In the genomic region with DNA sequence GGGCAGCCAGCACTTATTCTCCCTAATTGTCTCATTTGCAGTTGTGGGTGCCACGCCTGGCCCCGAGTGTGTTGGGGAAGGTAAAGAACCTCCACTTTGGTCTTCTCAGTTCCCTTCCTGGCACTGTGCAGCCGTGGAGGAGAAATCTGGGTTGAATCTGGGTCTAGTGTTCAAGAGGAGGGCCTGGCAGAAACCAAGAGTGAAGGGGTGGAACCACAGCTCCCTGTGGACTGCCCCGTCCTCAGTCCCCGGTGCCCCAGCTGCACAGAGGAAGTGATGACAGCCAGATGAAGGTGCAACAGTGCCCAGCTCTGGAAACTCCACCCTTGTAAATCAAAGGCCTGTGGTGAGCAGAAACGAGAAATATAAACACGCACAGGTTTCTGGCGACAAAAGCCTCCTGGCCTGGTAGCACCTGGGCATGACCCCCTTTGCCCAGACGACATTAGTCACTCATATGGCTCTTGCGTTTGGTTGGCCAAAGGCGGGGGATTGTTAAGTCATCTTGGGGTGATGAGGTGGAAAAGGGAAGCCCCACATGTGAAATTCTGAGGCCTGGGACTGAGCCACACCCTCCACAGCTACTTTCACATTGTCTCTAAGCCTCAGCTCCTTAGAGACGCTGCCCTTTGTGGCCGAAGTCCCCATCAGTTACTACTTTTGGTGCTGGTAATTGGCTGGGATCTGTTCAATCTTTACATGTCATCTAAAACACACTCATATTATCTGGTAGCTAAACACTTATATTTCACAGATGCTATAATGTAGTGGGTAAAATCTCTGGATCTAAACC, we compare ENCODE assay signal across 9 cellular contexts. TPM values are rescaled to one million over a fixed set of nuclear protein-coding genes. Genes with fewer than 3 reads are reported as not detected.
DNase-seq lines count a peak whose midpoint lies in the region; ATAC-seq and TF ChIP-seq lines count a peak whose summit lies in the region.
"Had no signal": no experiment of that assay in that cellular context is flagged by ENCODE, and none has a peak within 500 bp of the region (broad histone marks: within the 10 kb centered on the region; RNA-seq: fewer than 3 reads in every experiment).

No MANE protein-coding gene starts in this region.

- peaks cover 6% of the 10 kb centered on the region for H3K27me3 Mint-ChIP-seq in nephron progenitor cell (ENCODE audit: low read depth, poor library complexity)

- peak overlapping the region; percentile 65 to 77 for H3K27ac ChIP-seq in esophagus (ENCODE audit: low read depth in 2 of 2, low read length in 1 of 2)
- H3K27ac ChIP-seq: C4-2B had no signal

- no peak overlapping the region for H3K4me3 Mint-ChIP-seq in nephron progenitor cell

- 55 to 56% methylated on average over 13 of the region's 13 CpGs for WGBS in esophagus, 2 donors

- ATAC-seq in GM19455 (IDR thresholded peaks at IDR 0.05; ENCODE audit: unreplicated experiment) (peak; percentile 49), HG03521 (IDR thresholded peaks at IDR 0.05; ENCODE audit: unreplicated experiment) (peak; percentile 54)

- H3K9me3 Mint-ChIP-seq in nephron progenitor cell: no peaks in the 10 kb centered on the region

- H3K4me1 ChIP-seq in esophagus (ENCODE audit: control insufficient read depth in 2 of 2, insufficient read depth in 2 of 2, low read length in 1 of 2): peaks cover 6 to 26% of the 10 kb centered on the region in 2 donors

- no peaks in the 10 kb centered on the region for H3K36me3 ChIP-seq in esophagus (ENCODE audit: control insufficient read depth in 2 of 2, insufficient read depth in 2 of 2, low read length in 1 of 2)

- no peaks in the 10 kb centered on the region for H3K27me3 ChIP-seq in esophagus (ENCODE audit: control insufficient read depth in 1 of 2, insufficient read depth in 2 of 2, low read length in 2 of 2)

- H3K9me3 ChIP-seq in esophagus (ENCODE audit: control insufficient read depth in 2 of 2, insufficient read depth in 1 of 2, low read depth in 1 of 2, low read length in 1 of 2): no peaks in the 10 kb centered on the region

- DNase-seq in AG20443 (ENCODE audit: low spot score): peak; percentile 35
- DNase-seq in activated CD4-positive, alpha-beta T cell treated with anti-CD3 and anti-CD28 coated beads, Interleukin-2, amount 50 U/mL, for 24 hours (ENCODE audit: low read depth in 1 of 2, low spot score in 1 of 2): peak; percentile 69 to 85
- peak; percentile 60 to 86 for DNase-seq in stimulated activated CD4-positive, alpha-beta T cell treated with anti-CD3 and anti-CD28 coated beads, Interleukin-1b, Interleukin-23, amount 100 ng/mL, for 1 hour (ENCODE audit: low read depth in 2 of 2)
- DNase-seq in SHP77 treated with DMSO at 0.1 percent for 48 hours (lab: John Stamatoyannopoulos, UW): no peak
- DNase-seq in nephron progenitor cell: no peak

- peaks cover 43% of the 10 kb centered on the region for H3K4me1 Mint-ChIP-seq in nephron progenitor cell

- TF ChIP-seq CTCF in nephron progenitor cell (IDR thresholded peaks at IDR 0.05): no peak

- H3K36me3 Mint-ChIP-seq in nephron progenitor cell (ENCODE audit: low read depth): no peaks in the 10 kb centered on the region

- H3K4me3 ChIP-seq in esophagus (ENCODE audit: low read depth in 1 of 2, low read length in 2 of 2): no peak overlapping the region

- no peak overlapping the region for H3K27ac Mint-ChIP-seq in nephron progenitor cell

RNA-seq across cellular contexts. Expression of gene ECE1, which starts 4.2 kb away (rescaled TPM):
- 10 to 100 TPM; 12.4 to 14.2 TPM for polyA plus RNA-seq in esophagus

Comparison
In these comparisons a context has a peak if more than half of its experiments do, and no peak if none do; other contexts are left out.
1. DNase-seq: peak in AG20443 (single experiment), activated CD4-positive, alpha-beta T cell treated with anti-CD3 and anti-CD28 coated beads, Interleukin-2, amount 50 U/mL, for 24 hours (2 of 2) and stimulated activated CD4-positive, alpha-beta T cell treated with anti-CD3 and anti-CD28 coated beads, Interleukin-1b, Interleukin-23, amount 100 ng/mL, for 1 hour (2 of 2); none in SHP77 treated with DMSO at 0.1 percent for 48 hours (single experiment) and nephron progenitor cell (single experiment).